Comparison of ENCODE assay signal across 8 cellular contexts in genomic region chr16:84116720-84117481, GRCh38. TPM values are rescaled to one million over a fixed set of nuclear protein-coding genes. Genes with fewer than 3 reads are reported as not detected.
DNase-seq lines count a peak whose midpoint lies in the region; ATAC-seq and TF ChIP-seq lines count a peak whose summit lies in the region.

Gene MBTPS1, minus strand, starts transcription at chr16:84116942. Its CDS starts 15,159 bp downstream, at chr16:84101783.

- H3K27ac ChIP-seq in AG04450 (ENCODE audit: low read depth, low read length) (peak within 1 kb of the TSS; percentile 73), spleen (peak within 1 kb of the TSS; percentile 88 to 98 (median 94))

- H3K27ac Mint-ChIP-seq in WTC11 (peak within 1 kb of the TSS; percentile 97), immature natural killer cell (peak within 1 kb of the TSS; percentile 93 to 97 (median 96))

- H3K4me1 Mint-ChIP-seq in WTC11: peaks cover 11% of the 10 kb centered on the region
- peaks cover 23 to 26% of the 10 kb centered on the region in 2 donors for H3K4me1 Mint-ChIP-seq in immature natural killer cell

- peak within 1 kb of the TSS; percentile 95 for H3K4me3 ChIP-seq in AG04450 (ENCODE audit: low read depth, low read length)
- H3K4me3 ChIP-seq in cardiac fibroblast (replicated peaks in 1 of 2; ENCODE audit: low read depth in 2 of 2, low read length in 2 of 2): peak within 1 kb of the TSS; percentile 97
- peak within 1 kb of the TSS; percentile 65 to 99 (median 93) for H3K4me3 ChIP-seq in spleen

- H3K27me3 ChIP-seq in AG04450 (ENCODE audit: control insufficient read depth, insufficient read depth, low read length) (no peaks in the 10 kb centered on the region), spleen (replicated peaks in 1 of 7) (no peaks in the 10 kb centered on the region)

- intact Hi-C loops in spleen (cut with DNase I; ENCODE audit: low total_unique reads): no loop called here

- CTCF ChIA-PET in AG04450 (lab: Charles Lee): interaction anchor here (0.5 to 3.2 kb wide), 9 partner anchors 10 to 394 kb away, joined by 3 to 24 read pairs (median 4); partner anchors contain the start of gene TAF1C
- CTCF ChIA-PET in WTC11 (lab: Charles Lee): interaction anchor here (0.5 to 2.4 kb wide), 26 partner anchors 11 to 1094 kb away, joined by 3 to 29 read pairs (median 4); partner anchors contain the start of genes DNAAF1, HSDL1, SLC38A8 and TAF1C

- H3K36me3 ChIP-seq in spleen: no peaks in the 10 kb centered on the region

- no peaks in the 10 kb centered on the region for H3K9me3 Mint-ChIP-seq in WTC11
- no peaks in the 10 kb centered on the region for H3K9me3 Mint-ChIP-seq in immature natural killer cell

- H3K27me3 Mint-ChIP-seq in WTC11 (ENCODE audit: low read depth) (no peaks in the 10 kb centered on the region), immature natural killer cell (ENCODE audit: low read depth in 3 of 3) (peaks cover 3 to 8% (median 7%) of the 10 kb centered on the region in 3 donors)

- WGBS in spleen, 5 donors: 0 to 1% (median 1%) methylated on average over 17 to 93 of the region's 93 CpGs

- peaks cover 2% of the 10 kb centered on the region for H3K36me3 Mint-ChIP-seq in WTC11
- H3K36me3 Mint-ChIP-seq in immature natural killer cell: no peaks in the 10 kb centered on the region

- POLR2A ChIA-PET in AG04450 (lab: Yijun Ruan, JAX): interaction anchor here (0.7 to 2.1 kb wide), 8 partner anchors 10 to 70 kb away, joined by 3 to 8 read pairs (median 6); partner anchors contain the start of genes DNAAF1, HSDL1 and TAF1C
- POLR2A ChIA-PET in WTC11 (lab: Charles Lee): interaction anchor here (0.6 to 1.7 kb wide), 9 partner anchors 19 to 251 kb away, joined by 3 to 7 read pairs (median 4); partner anchors contain the start of genes ATP2C2, DNAAF1 and HSDL1

- peaks cover 15 to 56% (median 46%) of the 10 kb centered on the region in 6 donors for H3K4me1 ChIP-seq in spleen

- DNase-seq in AG04450 (ENCODE audit: low read depth, low spot score) (peak; percentile 96), NCI-H2227 treated with DMSO at 0.1 percent for 48 hours (lab: John Stamatoyannopoulos, UW) (peak; percentile 88), WTC11 (ENCODE audit: low spot score) (peak; percentile 98), cardiac fibroblast (ENCODE audit: low read depth in 2 of 2) (peak; percentile 98 to 99), immature natural killer cell (peak; percentile 99), spleen (peak; percentile 100)

- TF ChIP-seq POLR2A in spleen (IDR thresholded peaks at IDR 0.05): peak in 1 of 3 donors; percentile 64

- ATAC-seq in GM18909 (IDR thresholded peaks at IDR 0.05; ENCODE audit: poor library complexity, unreplicated experiment): peak; percentile 91
- ATAC-seq in HG03175 (IDR thresholded peaks at IDR 0.05; ENCODE audit: unreplicated experiment): peak; percentile 93
- ATAC-seq in WTC11: peak; percentile 95

- no peaks in the 10 kb centered on the region; the same call in 1 of the 2 replicates for H3K9me3 ChIP-seq in AG04450 (ENCODE audit: control insufficient read depth, insufficient read depth, low read length)
- no peaks in the 10 kb centered on the region for H3K9me3 ChIP-seq in spleen

- H3K4me3 Mint-ChIP-seq in WTC11 (peak within 1 kb of the TSS; percentile 94), immature natural killer cell (peak within 1 kb of the TSS; percentile 91 to 96 (median 92))

- TF ChIP-seq CTCF in AG04450 (IDR thresholded peaks at IDR 0.05; ENCODE audit: low read depth, low read length): no peak
- TF ChIP-seq CTCF in WTC11 (IDR thresholded peaks at IDR 0.05): no peak
- no peak for TF ChIP-seq CTCF in cardiac fibroblast (IDR thresholded peaks at IDR 0.05; ENCODE audit: low read depth, low read length)
- TF ChIP-seq CTCF in spleen (IDR thresholded peaks at IDR 0.05 in 8 of 11, conservative IDR thresholded peaks at IDR 0.05 in 3 of 11): peak in 7 of 11 experiments; percentile 5 to 51 (median 43)

TF ChIP-seq in WTC11, 78 proteins besides CTCF, POLR2A, EP300 and RAD21 (continues in another document):
- TF ChIP-seq OVOL2 (CRISPR knock-in tag; IDR thresholded peaks at IDR 0.05; ENCODE audit: borderline replicate concordance) (no peak), ZNF416 (CRISPR knock-in tag; IDR thresholded peaks at IDR 0.05) (no peak), ZNF281 (CRISPR knock-in tag; IDR thresholded peaks at IDR 0.05) (no peak), IRF1 (CRISPR knock-in tag; IDR thresholded peaks at IDR 0.05) (no peak), E2F5 (CRISPR knock-in tag; IDR thresholded peaks at IDR 0.05) (peak; percentile 67), HMGA2 (CRISPR knock-in tag; IDR thresholded peaks at IDR 0.05) (no peak), AR (CRISPR knock-in tag; IDR thresholded peaks at IDR 0.05) (no peak), ESRRA (CRISPR knock-in tag; IDR thresholded peaks at IDR 0.05; ENCODE audit: borderline replicate concordance) (0 out of 2 replicates have a peak, but pooled peaks have one; percentile 60), NR1H2 (CRISPR knock-in tag; IDR thresholded peaks at IDR 0.05) (no peak), ZNF671 (CRISPR knock-in tag; IDR thresholded peaks at IDR 0.05) (no peak), NFYB (CRISPR knock-in tag; conservative IDR thresholded peaks at IDR 0.05; ENCODE audit: low read depth) (0 out of 2 replicates have a peak, but pooled peaks have one; percentile 18), IRF2 (CRISPR knock-in tag; IDR thresholded peaks at IDR 0.05; ENCODE audit: borderline replicate concordance, low read depth) (no peak)

RNA-seq across cellular contexts. Expression of gene MBTPS1, which starts in this region (rescaled TPM):
- 92.1 and 116 TPM in 2 replicates for polyA plus RNA-seq in AG04450 (2011; rRNA removed)
- polyA minus RNA-seq in AG04450 (2011; rRNA and poly(A)+ RNA removed): 111 and 125 TPM in 2 replicates
- total RNA-seq in WTC11 (2021): 45.1 to 47.4 TPM (median 46.9 TPM) in 3 replicates
- polyA plus RNA-seq in immature natural killer cell: 10 to 100 TPM; 34.9 to 49.6 (median 48.0) TPM
- 100 to 1,000 TPM in 3 of 7 donors, 10 to 100 TPM in 4; 76.4 to 121 (median 98.7) TPM for total RNA-seq in spleen
- polyA plus RNA-seq in spleen: 10 to 100 TPM; 34.5 to 44.2 (median 39.9) TPM

Comparison
In these comparisons a context has a peak if more than half of its experiments do, and no peak if none do; other contexts are left out.
1. Peak in every context shown above with its lines: DNase-seq, ATAC-seq, H3K4me3 ChIP-seq and H3K27ac ChIP-seq.
2. CTCF ChIP-seq: peak in spleen (7 of 11); none in AG04450 (single experiment), WTC11 (single experiment) and cardiac fibroblast (single experiment).